In the genomic region with DNA sequence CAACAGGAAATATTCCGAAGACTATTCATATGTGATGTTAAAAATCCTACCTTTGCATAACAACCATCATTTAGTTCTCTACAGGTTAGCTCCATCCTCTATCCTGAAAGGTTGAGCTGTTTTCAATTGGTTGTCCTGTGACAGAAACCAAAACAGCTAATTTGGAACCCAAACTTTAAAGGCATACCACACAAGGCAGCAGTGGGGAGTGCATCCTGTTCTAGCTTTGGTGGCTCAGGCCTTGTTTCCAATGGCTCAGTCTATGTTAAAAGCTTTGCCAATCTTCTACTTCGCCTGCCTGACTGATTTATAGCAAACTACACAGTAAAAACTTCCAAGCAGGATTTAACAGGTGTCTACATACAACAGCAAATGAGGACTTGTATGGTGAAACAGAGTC, we compare ENCODE assay signal across 20 cellular contexts. TPM values are rescaled to one million over a fixed set of nuclear protein-coding genes. Genes with fewer than 3 reads are reported as not detected.
DNase-seq lines count a peak whose midpoint lies in the region; ATAC-seq, FAIRE-seq and TF ChIP-seq lines count a peak whose summit lies in the region.
"Had no signal": no experiment of that assay in that cellular context is flagged by ENCODE, and none has a peak within 500 bp of the region (broad histone marks: within the 10 kb centered on the region; RNA-seq: fewer than 3 reads in every experiment).

No MANE protein-coding gene starts in this region.

- no peaks in the 10 kb centered on the region for H3K4me1 Mint-ChIP-seq in activated naive CD4-positive, alpha-beta T cell treated with anti-CD3 and anti-CD28 coated beads, Interleukin-2, amount 50 U/mL, for 24 hours
- H3K4me1 Mint-ChIP-seq in activated T-helper 17 cell treated with anti-CD3 and anti-CD28 coated beads, Interleukin-2, amount 50 U/mL, for 72 hours: peaks cover 51% of the 10 kb centered on the region
- peaks cover 65% of the 10 kb centered on the region for H3K4me1 Mint-ChIP-seq in activated T-helper 2 cell treated with anti-CD3 and anti-CD28 coated beads, Interferon-gamma antibody, Interleukin-2, Interleukin-4, amounts not matched to agents 10 μg/mL and 5 μg/mL and 100 μg/mL, durations not matched to agents 14 hours and 24 hours and 36 hours (ENCODE audit: low read depth)

- H3K36me3 ChIP-seq in Peyer's patch: no peaks in the 10 kb centered on the region
- H3K36me3 ChIP-seq: MG63, vagina had no signal

- peak; percentile 17 for ATAC-seq in activated T-helper 17 cell treated with anti-CD3 and anti-CD28 coated beads, Interleukin-2, amount 50 U/mL, for 72 hours (replicated peaks)
- ATAC-seq in stimulated activated naive CD8-positive, alpha-beta T cell treated with anti-CD3 and anti-CD28 coated beads, Interleukin-15, Interleukin-2, amounts not matched to agents 100 U/mL and 50 U/mL, for 24 hours: peak; percentile 37

- H3K27ac ChIP-seq in Peyer's patch: no peak overlapping the region
- H3K27ac ChIP-seq: RWPE1, vagina had no signal

- H3K4me1 ChIP-seq in Peyer's patch: peaks cover 0 to 3% (median 0%) of the 10 kb centered on the region in 4 donors
- H3K4me1 ChIP-seq: vagina had no signal

- no peak for DNase-seq in activated naive CD4-positive, alpha-beta T cell (lab: John Stamatoyannopoulos, UW)
- DNase-seq in GM19239 (ENCODE audit: insufficient read length, low spot score): no peak
- DNase-seq in stimulated activated naive CD8-positive, alpha-beta T cell treated with anti-CD3 and anti-CD28 coated beads, Interleukin-15, Interleukin-2, amounts not matched to agents 100 U/mL and 50 U/mL, for 24 hours: no peak
- no peak for DNase-seq in activated T-helper 2 cell treated with anti-CD3 and anti-CD28 coated beads, Interferon-gamma antibody, Interleukin-2, Interleukin-4, amounts not matched to agents 10 μg/mL and 5 μg/mL and 100 μg/mL, durations not matched to agents 14 hours and 24 hours and 36 hours (ENCODE audit: low spot score)
- DNase-seq in dermis blood vessel endothelial cell: no peak
- no peak for DNase-seq in Peyer's patch
- DNase-seq: activated CD4-positive, alpha-beta T cell treated with anti-CD3 and anti-CD28 coated beads, Interleukin-2, amount 50 U/mL, for 1 hour; DMS79 treated with DMSO at 0.1 percent for 48 hours; MG63; naive B cell; NCI-H1694; NCI-H446 had no signal

- TF ChIP-seq POLR2A in Peyer's patch (IDR thresholded peaks at IDR 0.05): no peak

- TF ChIP-seq CTCF in Peyer's patch (IDR thresholded peaks at IDR 0.05): no peak

- peaks cover 46% of the 10 kb centered on the region for H3K36me3 Mint-ChIP-seq in activated naive CD4-positive, alpha-beta T cell treated with anti-CD3 and anti-CD28 coated beads, Interleukin-2, amount 50 U/mL, for 24 hours
- H3K36me3 Mint-ChIP-seq in activated T-helper 17 cell treated with anti-CD3 and anti-CD28 coated beads, Interleukin-2, amount 50 U/mL, for 72 hours (ENCODE audit: low read depth): no peaks in the 10 kb centered on the region
- peaks cover 79% of the 10 kb centered on the region for H3K36me3 Mint-ChIP-seq in activated T-helper 2 cell treated with anti-CD3 and anti-CD28 coated beads, Interferon-gamma antibody, Interleukin-2, Interleukin-4, amounts not matched to agents 10 μg/mL and 5 μg/mL and 100 μg/mL, durations not matched to agents 14 hours and 24 hours and 36 hours (ENCODE audit: low read depth)

- H3K27ac Mint-ChIP-seq in activated naive CD4-positive, alpha-beta T cell treated with anti-CD3 and anti-CD28 coated beads, Interleukin-2, amount 50 U/mL, for 24 hours: peak overlapping the region; percentile 26
- H3K27ac Mint-ChIP-seq in activated T-helper 17 cell treated with anti-CD3 and anti-CD28 coated beads, Interleukin-2, amount 50 U/mL, for 72 hours: no peak overlapping the region
- no peak overlapping the region for H3K27ac Mint-ChIP-seq in activated T-helper 2 cell treated with anti-CD3 and anti-CD28 coated beads, Interferon-gamma antibody, Interleukin-2, Interleukin-4, amounts not matched to agents 10 μg/mL and 5 μg/mL and 100 μg/mL, durations not matched to agents 14 hours and 24 hours and 36 hours
- H3K27ac Mint-ChIP-seq: naive B cell had no signal

- no peaks in the 10 kb centered on the region for H3K27me3 ChIP-seq in Peyer's patch
- H3K27me3 ChIP-seq: MG63, vagina had no signal

- no peaks in the 10 kb centered on the region for H3K27me3 Mint-ChIP-seq in activated naive CD4-positive, alpha-beta T cell treated with anti-CD3 and anti-CD28 coated beads, Interleukin-2, amount 50 U/mL, for 24 hours
- H3K27me3 Mint-ChIP-seq in activated T-helper 17 cell treated with anti-CD3 and anti-CD28 coated beads, Interleukin-2, amount 50 U/mL, for 72 hours: no peaks in the 10 kb centered on the region
- no peaks in the 10 kb centered on the region for H3K27me3 Mint-ChIP-seq in activated T-helper 2 cell treated with anti-CD3 and anti-CD28 coated beads, Interferon-gamma antibody, Interleukin-2, Interleukin-4, amounts not matched to agents 10 μg/mL and 5 μg/mL and 100 μg/mL, durations not matched to agents 14 hours and 24 hours and 36 hours (ENCODE audit: low read depth)
- H3K27me3 Mint-ChIP-seq: naive B cell had no signal

- no peak overlapping the region for H3K4me3 ChIP-seq in Peyer's patch
- H3K4me3 ChIP-seq: MG63, vagina had no signal

- FAIRE-seq in GM19239 (lab: Jason Lieb, UNC): peak; percentile 93
- FAIRE-seq: endothelial cell of umbilical vein, H1, islet of Langerhans, TTC549 had no signal

- H3K4me3 Mint-ChIP-seq in activated naive CD4-positive, alpha-beta T cell treated with anti-CD3 and anti-CD28 coated beads, Interleukin-2, amount 50 U/mL, for 24 hours: no peak overlapping the region
- no peak overlapping the region for H3K4me3 Mint-ChIP-seq in activated T-helper 17 cell treated with anti-CD3 and anti-CD28 coated beads, Interleukin-2, amount 50 U/mL, for 72 hours
- H3K4me3 Mint-ChIP-seq in activated T-helper 2 cell treated with anti-CD3 and anti-CD28 coated beads, Interferon-gamma antibody, Interleukin-2, Interleukin-4, amounts not matched to agents 10 μg/mL and 5 μg/mL and 100 μg/mL, durations not matched to agents 14 hours and 24 hours and 36 hours (ENCODE audit: low read depth): no peak overlapping the region
- H3K4me3 Mint-ChIP-seq: naive B cell had no signal

- intact Hi-C loops in activated T-helper 2 cell treated with anti-CD3 and anti-CD28 coated beads, Interferon-gamma antibody, Interleukin-2, Interleukin-4, amounts not matched to agents 10 μg/mL and 5 μg/mL and 100 μg/mL, durations not matched to agents 14 hours and 24 hours and 36 hours (cut with micrococcal nuclease): loop anchor here (2.0 kb wide), 1 partner anchor 34 kb away; no protein-coding TSS in a partner anchor

- no peaks in the 10 kb centered on the region for H3K9me3 ChIP-seq in Peyer's patch
- H3K9me3 ChIP-seq: MG63, vagina had no signal

- H3K9me3 Mint-ChIP-seq in activated naive CD4-positive, alpha-beta T cell treated with anti-CD3 and anti-CD28 coated beads, Interleukin-2, amount 50 U/mL, for 24 hours: peaks cover 15% of the 10 kb centered on the region
- H3K9me3 Mint-ChIP-seq in activated T-helper 17 cell treated with anti-CD3 and anti-CD28 coated beads, Interleukin-2, amount 50 U/mL, for 72 hours: peaks cover 15% of the 10 kb centered on the region
- peaks cover 42% of the 10 kb centered on the region for H3K9me3 Mint-ChIP-seq in activated T-helper 2 cell treated with anti-CD3 and anti-CD28 coated beads, Interferon-gamma antibody, Interleukin-2, Interleukin-4, amounts not matched to agents 10 μg/mL and 5 μg/mL and 100 μg/mL, durations not matched to agents 14 hours and 24 hours and 36 hours

RNA-seq across cellular contexts. Expression of a gene that starts 3.2 kb away (rescaled TPM):
- total RNA-seq in activated T-helper 17 cell treated with anti-CD3 and anti-CD28 coated beads, Interleukin-2, amount 50 U/mL, for 72 hours: 100 to 1,000 TPM; 136 to 146 TPM
- 81.5 and 85.3 TPM in 2 replicates for total RNA-seq in activated T-helper 2 cell treated with anti-CD3 and anti-CD28 coated beads, Interferon-gamma antibody, Interleukin-2, Interleukin-4, amounts not matched to agents 10 μg/mL and 5 μg/mL and 100 μg/mL, durations not matched to agents 14 hours and 24 hours and 36 hours
- 1.0 and 2.8 TPM in 2 replicates for total RNA-seq in dermis blood vessel endothelial cell
- total RNA-seq in Peyer's patch: 10 to 100 TPM in 1 of 4 donors, 1 to 10 TPM in 2, under 1 TPM in 1; 0.66 to 10.7 (median 3.3) TPM
- total RNA-seq: H1 had no signal
